2 cellular contexts compared by ENCODE assay signal in the genomic region with DNA sequence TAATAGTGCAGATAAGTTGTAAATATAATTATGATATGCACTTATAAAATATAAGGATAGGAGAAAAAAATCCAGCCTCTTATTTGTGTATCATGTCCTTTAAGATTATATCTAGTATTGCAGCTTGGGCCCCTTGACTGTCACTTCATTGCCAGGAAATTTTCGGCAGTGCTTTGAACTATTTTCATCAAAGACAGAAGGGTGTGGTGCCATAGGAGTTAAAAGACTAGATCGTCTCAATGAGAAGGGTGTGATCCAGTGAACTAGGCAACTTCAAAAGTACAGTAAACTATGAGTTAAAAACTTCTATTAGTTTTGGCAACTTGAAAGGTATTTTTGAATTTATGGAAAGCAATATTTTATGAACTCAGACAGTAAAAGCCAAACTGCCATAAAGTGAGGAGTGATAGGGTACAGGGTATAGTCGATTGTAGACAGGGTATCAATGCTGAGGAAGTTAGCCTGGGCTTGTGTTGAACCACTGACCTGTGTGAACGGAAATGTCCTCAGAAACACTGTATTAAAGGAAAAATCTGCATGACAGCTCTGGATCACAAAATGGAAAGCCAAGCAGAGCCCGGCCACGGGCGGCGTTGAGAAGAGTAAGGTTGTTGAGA.
TF ChIP-seq lines count a peak whose summit lies in the region.

No MANE protein-coding gene starts in this region.

TF ChIP-seq in HCT116, 20 proteins besides CTCF, POLR2A, EP300 and RAD21:
- TF ChIP-seq EGR1 (IDR thresholded peaks at IDR 0.05; ENCODE audit: low read depth) = no peak
- TF ChIP-seq TCF7L2 (IDR thresholded peaks at IDR 0.05; ENCODE audit: borderline replicate concordance, extremely low read depth, insufficient read depth, insufficient read length) = peak; percentile 56

TF ChIP-seq in H1, 55 proteins besides CTCF, POLR2A, EP300 and RAD21:
- TF ChIP-seq MAFK (IDR thresholded peaks at IDR 0.05; ENCODE audit: low read depth, low read length) (no peak), SUZ12 (IDR thresholded peaks at IDR 0.05; ENCODE audit: low read length) (no peak), EZH2 (IDR thresholded peaks at IDR 0.05; ENCODE audit: low read depth, low read length, severe bottlenecking) (no peak), POU5F1 (IDR thresholded peaks at IDR 0.05; ENCODE audit: low read depth, low read length) (no peak), CBX5 (IDR thresholded peaks at IDR 0.05; ENCODE audit: low read depth, low read length) (no peak), TBP (IDR thresholded peaks at IDR 0.05; ENCODE audit: low read depth, low read length) (no peak), ASH2L (IDR thresholded peaks at IDR 0.05; ENCODE audit: low read length) (no peak), YY1 (IDR thresholded peaks at IDR 0.05; ENCODE audit: low read depth, low read length) (no peak), CHD2 (IDR thresholded peaks at IDR 0.05; ENCODE audit: low read length) (no peak), BACH1 (IDR thresholded peaks at IDR 0.05; ENCODE audit: low read length) (no peak), RXRA (IDR thresholded peaks at IDR 0.05; ENCODE audit: insufficient read depth, low read depth, low read length) (no peak), KDM4A (IDR thresholded peaks at IDR 0.05; ENCODE audit: low read depth, low read length, severe bottlenecking) (no peak), KDM1A (IDR thresholded peaks at IDR 0.05; ENCODE audit: borderline replicate concordance, low read length) (no peak), BRCA1 (IDR thresholded peaks at IDR 0.05; ENCODE audit: low read depth, low read length) (no peak), FOSL1 (IDR thresholded peaks at IDR 0.05; ENCODE audit: insufficient read depth, low read depth, low read length) (no peak), TEAD4 (IDR thresholded peaks at IDR 0.05; ENCODE audit: low read depth, low read length) (no peak), SP2 (IDR thresholded peaks at IDR 0.05; ENCODE audit: low read length) (no peak), CEBPB (IDR thresholded peaks at IDR 0.05; ENCODE audit: low read depth, low read length) (no peak), SAP30 (IDR thresholded peaks at IDR 0.05; ENCODE audit: insufficient read depth, insufficient replicate concordance, low read length) (no peak), TAF7 (optimal IDR thresholded peaks at IDR 0.05; ENCODE audit: borderline replicate concordance, low read depth, low read length) (no peak)
TF ChIP-seq in H1: peak in this region for 0.
